ENCODE assay signal across 14 cellular contexts in genomic region chr7:134460000-134460399, GRCh38. TPM values are rescaled to one million over a fixed set of nuclear protein-coding genes. Genes with fewer than 3 reads are reported as not detected.
DNase-seq lines count a peak whose midpoint lies in the region; ATAC-seq lines count a peak whose summit lies in the region.
"Had no signal": no experiment of that assay in that cellular context is flagged by ENCODE, and none has a peak within 500 bp of the region (broad histone marks: within the 10 kb centered on the region; RNA-seq: fewer than 3 reads in every experiment).

No MANE protein-coding gene starts in this region.

- H3K9me3 ChIP-seq in BLaER1 treated with 17β-estradiol and CSF1 and Interleukin-3, amounts not matched to agents 10 nM and 100 nM (replicated peaks in 1 of 11), result peaks cover 26 to 36% (median 32%) of the 10 kb centered on the region in 11 experiments
- no peaks in the 10 kb centered on the region for H3K9me3 ChIP-seq in T-helper 17 cell (ENCODE audit: control insufficient read depth, low read length, poor library complexity, severe bottlenecking)

- H3K27me3 Mint-ChIP-seq in T-helper 17 cell, result no peaks in the 10 kb centered on the region
- H3K27me3 Mint-ChIP-seq: stimulated activated naive CD8-positive, alpha-beta T cell treated with anti-CD3 and anti-CD28 coated beads, Interleukin-15, Interleukin-2, amounts not matched to agents 100 ng/mL and 50 ng/mL, for 24 hours had no signal

- H3K4me1 Mint-ChIP-seq in T-helper 17 cell, result peaks cover 22% of the 10 kb centered on the region

- peak overlapping the region in 5 of 11 experiments; percentile 20 to 95 (median 91); a peak in 6 of 22 replicates for H3K27ac ChIP-seq in BLaER1 treated with 17β-estradiol and CSF1 and Interleukin-3, amounts not matched to agents 10 nM and 100 nM

- peak overlapping the region; percentile 92 for H3K4me3 Mint-ChIP-seq in T-helper 17 cell

- no peak overlapping the region for H3K9ac ChIP-seq in BLaER1 treated with 17β-estradiol and CSF1 and Interleukin-3, amounts not matched to agents 10 nM and 100 nM

- H3K4me2 ChIP-seq in BLaER1 treated with 17β-estradiol and CSF1 and Interleukin-3, amounts not matched to agents 10 nM and 100 nM, result peak overlapping the region; percentile 61 to 96 (median 88); a peak in 20 of 22 replicates

- peaks cover 40 to 47% (median 44%) of the 10 kb centered on the region in 10 experiments for H3K4me1 ChIP-seq in BLaER1 treated with 17β-estradiol and CSF1 and Interleukin-3, amounts not matched to agents 10 nM and 100 nM

- H4K20me1 ChIP-seq in BLaER1 treated with 17β-estradiol and CSF1 and Interleukin-3, amounts not matched to agents 10 nM and 100 nM, result peaks cover 0 to 26% (median 9%) of the 10 kb centered on the region in 11 experiments; a peak in 11 of 22 replicates

- H3K4me3 ChIP-seq in BLaER1 treated with 17β-estradiol and CSF1 and Interleukin-3, amounts not matched to agents 10 nM and 100 nM, result peak overlapping the region in 2 of 10 experiments; percentile 87 to 94; a peak in 2 of 20 replicates
- H3K4me3 ChIP-seq: mucosa of descending colon had no signal

- peak; percentile 45 for DNase-seq in ELR (ENCODE audit: low read depth)
- no peak for DNase-seq in T-helper 17 cell
- DNase-seq in iris pigment epithelial cell (ENCODE audit: low read depth), result peak; percentile 76
- DNase-seq in activated effector memory CD4-positive, alpha-beta T cell treated with anti-CD3 and anti-CD28 coated beads, Interleukin-2, amount 50 U/mL, for 16 hours, result no peak
- DNase-seq in D341Med (ENCODE audit: low spot score), result no peak
- DNase-seq in DMS114 treated with DMSO at 0.1 percent for 48 hours (lab: John Stamatoyannopoulos, UW; ENCODE audit: unreplicated experiment), result no peak
- DNase-seq in amygdala (lab: John Stamatoyannopoulos, UW), result no peak
- DNase-seq: activated gamma-delta T cell treated with Interleukin-2 at 50 U/mL for 16 hours; mucosa of descending colon; NCI-H774; retina; stimulated activated CD4-positive, alpha-beta T cell treated with anti-CD3 and anti-CD28 coated beads, Interleukin-4, amount 100 ng/mL, for 4 hours had no signal

- no peaks in the 10 kb centered on the region for H3K36me3 Mint-ChIP-seq in T-helper 17 cell (ENCODE audit: low read depth)

- H3K27me3 ChIP-seq in BLaER1 treated with 17β-estradiol and CSF1 and Interleukin-3, amounts not matched to agents 10 nM and 100 nM, result no peaks in the 10 kb centered on the region

- peaks cover 10 to 26% (median 20%) of the 10 kb centered on the region in 11 experiments; a peak in 16 of 22 replicates for H3K36me3 ChIP-seq in BLaER1 treated with 17β-estradiol and CSF1 and Interleukin-3, amounts not matched to agents 10 nM and 100 nM

- peak overlapping the region; percentile 67 for H3K27ac Mint-ChIP-seq in T-helper 17 cell
- H3K27ac Mint-ChIP-seq: stimulated activated naive CD8-positive, alpha-beta T cell treated with anti-CD3 and anti-CD28 coated beads, Interleukin-15, Interleukin-2, amounts not matched to agents 100 ng/mL and 50 ng/mL, for 24 hours had no signal

- no peak for ATAC-seq in T-helper 17 cell
- ATAC-seq: mucosa of descending colon had no signal

RNA-seq across cellular contexts. Expression of gene AKR1B1, which starts 1.1 kb away (rescaled TPM):
- 10 to 100 TPM; 48.4 to 60.1 TPM for total RNA-seq in T-helper 17 cell

Comparison
In these comparisons a context has a peak if more than half of its experiments do, and no peak if none do; other contexts are left out.
1. DNase-seq: peak in ELR (single experiment) and iris pigment epithelial cell (single experiment); none in T-helper 17 cell (0 of 3), activated effector memory CD4-positive, alpha-beta T cell treated with anti-CD3 and anti-CD28 coated beads, Interleukin-2, amount 50 U/mL, for 16 hours (single experiment), D341Med (single experiment), DMS114 treated with DMSO at 0.1 percent for 48 hours (single experiment) and amygdala (0 of 56).